In genomic region chr7:5420841-5421625, GRCh38 we compare ENCODE assay signal across 8 cellular contexts. TPM values are rescaled to one million over a fixed set of nuclear protein-coding genes. Genes with fewer than 3 reads are reported as not detected.
DNase-seq lines count a peak whose midpoint lies in the region; ATAC-seq, FAIRE-seq and TF ChIP-seq lines count a peak whose summit lies in the region.

No MANE protein-coding gene starts in this region.

- TF ChIP-seq RAD21 in Ishikawa (IDR thresholded peaks at IDR 0.05; ENCODE audit: low read depth): no peak
- no peak for TF ChIP-seq RAD21 in HepG2 (CRISPR knock-in tag; IDR thresholded peaks at IDR 0.05)

- H3K9ac ChIP-seq in HepG2 (ENCODE audit: insufficient read depth, low read depth, low read length): peak overlapping the region; percentile 98

- TF ChIP-seq EP300 in Ishikawa (IDR thresholded peaks at IDR 0.05; ENCODE audit: borderline replicate concordance) (no peak), HepG2 (IDR thresholded peaks at IDR 0.05; ENCODE audit: low read depth in 2 of 2, low read length in 2 of 2) (no peak), HepG2 (CRISPR knock-in tag; IDR thresholded peaks at IDR 0.05; ENCODE audit: borderline replicate concordance) (no peak)

- H4K20me1 ChIP-seq in HepG2 (ENCODE audit: insufficient read depth, low read length): peaks cover 49% of the 10 kb centered on the region

- H3K36me3 ChIP-seq in brain microvascular endothelial cell (replicated peaks) (peaks cover 5% of the 10 kb centered on the region), HepG2 (replicated peaks in 1 of 2; ENCODE audit: control insufficient read depth in 1 of 2, insufficient read depth in 2 of 2, low read length in 2 of 2) (peaks cover 0 to 13% of the 10 kb centered on the region in 2 experiments; a peak in 3 of 5 replicates)

- no peak overlapping the region for H2AFZ ChIP-seq in HepG2 (ENCODE audit: low read length)

- no peak for FAIRE-seq in HepG2 (lab: Jason Lieb, UNC)

- peak overlapping the region; percentile 98 for H3K4me2 ChIP-seq in HepG2 (ENCODE audit: low read depth, low read length)

- in situ Hi-C loops in brain microvascular endothelial cell (cut with HindIII; ENCODE audit: low pct_ligation_motif_present, low sequenced_read_pairs) (no loop called here), HepG2 (cut with HindIII; ENCODE audit: extremely low pct_ligation_motif_present, low pct_unique_long_range_greater_than_20kb) (no loop called here)

- CTCF ChIA-PET in HepG2 (lab: Yijun Ruan, JAX; ENCODE audit: low intra/inter-chr PET ratio, low total read pairs): no interaction called here

- H3K79me2 ChIP-seq in HepG2 (ENCODE audit: insufficient read depth, low read length): peaks cover 75% of the 10 kb centered on the region

- 0% methylated on average over 32 of the region's 93 CpGs for WGBS in HepG2 (ENCODE audit: low lambda C conversion rate)

- no peaks in the 10 kb centered on the region for H3K9me3 ChIP-seq in HepG2 (ENCODE audit: low read length)

- DNase-seq in CD1c-positive myeloid dendritic cell (ENCODE audit: extremely low spot score) (peak; percentile 45), brain microvascular endothelial cell (no peak), HepG2 (ENCODE audit: low spot score) (no peak), H4 (ENCODE audit: low spot score) (no peak), D341Med (ENCODE audit: low spot score) (no peak), SHP77 (lab: John Stamatoyannopoulos, UW) (no peak)

- H3K27me3 ChIP-seq in brain microvascular endothelial cell (replicated peaks) (no peaks in the 10 kb centered on the region), HepG2 (ENCODE audit: control insufficient read depth in 1 of 2, insufficient read depth in 2 of 2, low read length in 2 of 2) (no peaks in the 10 kb centered on the region; a peak in 1 of 5 replicates)

- peak overlapping the region; percentile 73 for H3K27ac ChIP-seq in brain microvascular endothelial cell
- peak overlapping the region; percentile 97 for H3K27ac ChIP-seq in HepG2 (ENCODE audit: extremely low read length, insufficient read depth, low read length)
- H3K27ac ChIP-seq in temporal lobe (ENCODE audit: low read depth, low read length): peak overlapping the region; percentile 87

- intact Hi-C loops in HepG2 (cut with micrococcal nuclease; ENCODE audit: unreplicated experiment): no loop called here

- POLR2A ChIA-PET in HepG2 (lab: Yijun Ruan, JAX): interaction anchor here (0.6 to 2.0 kb wide), 8 partner anchors 17 to 181 kb away, joined by 3 to 20 read pairs (median 5); no protein-coding TSS in a partner anchor

- TF ChIP-seq POLR2A in HepG2 (IDR thresholded peaks at IDR 0.05; ENCODE audit: insufficient read depth in 1 of 2, low read depth in 2 of 2, low read length in 2 of 2): no peak

- TF ChIP-seq CTCF in brain microvascular endothelial cell (IDR thresholded peaks at IDR 0.05; ENCODE audit: low read depth, low read length, missing control alignments) (no peak), HepG2 (CRISPR knock-in tag; IDR thresholded peaks at IDR 0.05) (no peak)

- H3K4me3 ChIP-seq in brain microvascular endothelial cell (ENCODE audit: low read depth, low read length): peak overlapping the region; percentile 85
- H3K4me3 ChIP-seq in HepG2 (replicated peaks in 1 of 3; ENCODE audit: insufficient read depth in 1 of 3, low read depth in 2 of 3, low read length in 3 of 3): peak overlapping the region; percentile 87 to 99 (median 96)

- ATAC-seq in HepG2: no peak

- peaks cover 22% of the 10 kb centered on the region for H3K4me1 ChIP-seq in HepG2 (ENCODE audit: insufficient read depth, low read length)

- BruUV-seq in HepG2 (replicated peaks; lab: Mats Ljungman, UMichigan): no TSS peak

TF ChIP-seq in Ishikawa, 13 proteins besides CTCF, POLR2A, EP300 and RAD21:
- TF ChIP-seq NFIC (IDR thresholded peaks at IDR 0.05) (no peak), TEAD4 (IDR thresholded peaks at IDR 0.05) (0 out of 2 replicates have a peak, but pooled peaks have one; percentile 8)

TF ChIP-seq in HepG2, 621 proteins besides CTCF, POLR2A, EP300 and RAD21 (continues in another document):
- TF ChIP-seq ZNF552 (CRISPR knock-in tag; IDR thresholded peaks at IDR 0.05; ENCODE audit: borderline replicate concordance) (no peak), HDAC6 (IDR thresholded peaks at IDR 0.05; ENCODE audit: low read depth, low read length) (no peak), ZNF580 (CRISPR knock-in tag; IDR thresholded peaks at IDR 0.05; ENCODE audit: borderline replicate concordance, low read depth) (no peak), ZFY (CRISPR knock-in tag; IDR thresholded peaks at IDR 0.05) (no peak), ZNF788 (CRISPR knock-in tag; IDR thresholded peaks at IDR 0.05; ENCODE audit: borderline replicate concordance) (no peak), FIP1L1 (IDR thresholded peaks at IDR 0.05; ENCODE audit: borderline replicate concordance, insufficient read depth, low read depth, low read length) (no peak), HNF4A (CRISPR knock-in tag; IDR thresholded peaks at IDR 0.05) (no peak), HOXD1 (CRISPR knock-in tag; IDR thresholded peaks at IDR 0.05) (0 out of 2 replicates have a peak, but pooled peaks have one; percentile 43), ZNF414 (CRISPR knock-in tag; IDR thresholded peaks at IDR 0.05) (0 out of 2 replicates have a peak, but pooled peaks have one; percentile 46), RXRB (CRISPR knock-in tag; IDR thresholded peaks at IDR 0.05; ENCODE audit: borderline replicate concordance) (no peak), ZNF83 (CRISPR knock-in tag; IDR thresholded peaks at IDR 0.05; ENCODE audit: borderline replicate concordance) (no peak), MZF1 (CRISPR knock-in tag; IDR thresholded peaks at IDR 0.05; ENCODE audit: borderline replicate concordance) (no peak), ZNF792 (CRISPR knock-in tag; IDR thresholded peaks at IDR 0.05) (no peak), ZFP41 (CRISPR knock-in tag; IDR thresholded peaks at IDR 0.05; ENCODE audit: borderline replicate concordance) (no peak), ZFP90 (CRISPR knock-in tag; IDR thresholded peaks at IDR 0.05; ENCODE audit: borderline replicate concordance) (no peak), HOXA3 (CRISPR knock-in tag; IDR thresholded peaks at IDR 0.05) (0 out of 2 replicates have a peak, but pooled peaks have one; percentile 16), TAF1 (CRISPR knock-in tag; IDR thresholded peaks at IDR 0.05) (peak; percentile 37; the same call in 1 of the 2 replicates), ZSCAN20 (CRISPR knock-in tag; IDR thresholded peaks at IDR 0.05; ENCODE audit: borderline replicate concordance) (0 out of 2 replicates have a peak, but pooled peaks have one; percentile 50), ZMYM4 (CRISPR knock-in tag; IDR thresholded peaks at IDR 0.05) (no peak), ZNF598 (CRISPR knock-in tag; IDR thresholded peaks at IDR 0.05; ENCODE audit: borderline replicate concordance) (no peak), ZKSCAN1 (IDR thresholded peaks at IDR 0.05; ENCODE audit: low read length) (no peak)

RNA-seq across cellular contexts. Expression of gene TNRC18, which starts 2.6 kb away (rescaled TPM):
- 12.8 and 17.4 TPM in 2 replicates for total RNA-seq in HepG2 (2016; rRNA removed; fragmentation: Illumina TruSeq; extraction: Trizol)
- total RNA-seq in HepG2 (2016; cell fraction: cytosol; rRNA removed; fragmentation: Illumina TruSeq; extraction: Trizol; ENCODE audit: low read depth): 4.9 and 7.1 TPM in 2 replicates
- 12.8 and 21.5 TPM in 2 replicates for total RNA-seq in HepG2 (2016; cell fraction: insoluble cytoplasmic fraction; rRNA removed; fragmentation: Illumina TruSeq; extraction: Trizol)
- total RNA-seq in HepG2 (2016; cell fraction: membrane; rRNA removed; fragmentation: Illumina TruSeq; extraction: Trizol): 4.9 and 5.6 TPM in 2 replicates
- 28.3 and 34.0 TPM in 2 replicates for total RNA-seq in HepG2 (2016; cell fraction: nucleus; rRNA removed; fragmentation: Illumina TruSeq; extraction: Trizol)
- polyA plus RNA-seq in HepG2 (2011; rRNA removed): 10.9 and 11.7 TPM in 2 replicates
- polyA plus RNA-seq in HepG2 (2011; cell fraction: cytosol; rRNA removed): 8.6 and 11.8 TPM in 2 replicates
- 65.7 and 102 TPM in 2 replicates for polyA plus RNA-seq in HepG2 (2011; cell fraction: nucleus; rRNA removed)
- polyA plus RNA-seq in HepG2 (2012): 40.6 and 53.7 TPM in 2 replicates
- polyA plus RNA-seq in HepG2 (2016; cell fraction: cytosol; fragmentation: Illumina TruSeq; extraction: Trizol; ENCODE audit: low read depth): 0.71 and 1.3 TPM in 2 replicates
- polyA plus RNA-seq in HepG2 (2016; cell fraction: insoluble cytoplasmic fraction; fragmentation: Illumina TruSeq; extraction: Trizol; ENCODE audit: low read depth): 16.6 and 19.8 TPM in 2 replicates
- polyA plus RNA-seq in HepG2 (2016; cell fraction: membrane; fragmentation: Illumina TruSeq; extraction: Trizol; ENCODE audit: low read depth): 0.82 and 1.2 TPM in 2 replicates
- polyA plus RNA-seq in HepG2 (2016; cell fraction: nucleus; fragmentation: Illumina TruSeq; extraction: Trizol; ENCODE audit: insufficient read depth, low read depth): 58.8 and 59.2 TPM in 2 replicates
- 11.2 and 51.4 TPM in 2 replicates for polyA minus RNA-seq in HepG2 (2011; rRNA and poly(A)+ RNA removed; ENCODE audit: low replicate concordance)
- 44.7 and 49.3 TPM in 2 replicates for polyA minus RNA-seq in HepG2 (2011; cell fraction: cytosol; rRNA and poly(A)+ RNA removed)
- polyA minus RNA-seq in HepG2 (2011; cell fraction: nucleus; rRNA and poly(A)+ RNA removed): 49.2 and 54.8 TPM in 2 replicates
- 97.6 TPM for total RNA-seq in temporal lobe
- total RNA-seq in H4 (2014; rRNA removed; shearing (Covaris generic)): 16.3 and 33.1 TPM in 2 replicates
